ENCODE assay signal across 1 cellular context in genomic region chr12:105986779-105987686, GRCh38.
TF ChIP-seq lines count a peak whose summit lies in the region.

No MANE protein-coding gene starts in this region.

TF ChIP-seq in K562, 482 proteins besides CTCF, POLR2A, EP300 and RAD21 (continued from another document and continues in another):
- TF ChIP-seq ZNF398 (CRISPR knock-in tag; IDR thresholded peaks at IDR 0.05) (no peak), ZNF354B (CRISPR knock-in tag; IDR thresholded peaks at IDR 0.05) (no peak), VEZF1 (CRISPR knock-in tag; IDR thresholded peaks at IDR 0.05) (0 out of 2 replicates have a peak, but pooled peaks have one; percentile 20), MYC (IDR thresholded peaks at IDR 0.05; ENCODE audit: low read depth, low read length) (no peak), MYC (CRISPR knock-in tag; IDR thresholded peaks at IDR 0.05; ENCODE audit: borderline replicate concordance, low read depth) (no peak), STAT5A (IDR thresholded peaks at IDR 0.05; ENCODE audit: borderline replicate concordance, low read length) (no peak), HMGN3 (IDR thresholded peaks at IDR 0.05; ENCODE audit: borderline replicate concordance, extremely low read depth, insufficient read length, low read depth, low read length) (no peak), ZZZ3 (IDR thresholded peaks at IDR 0.05) (no peak), PKNOX1 (IDR thresholded peaks at IDR 0.05) (no peak), MEIS2 (IDR thresholded peaks at IDR 0.05; ENCODE audit: partially characterized antibody) (peak; percentile 38), ZNF740 (CRISPR knock-in tag; IDR thresholded peaks at IDR 0.05) (no peak), ZNF740 (tag; IDR thresholded peaks at IDR 0.05) (no peak), ARID1B (IDR thresholded peaks at IDR 0.05) (no peak), CEBPG (CRISPR knock-in tag; IDR thresholded peaks at IDR 0.05) (no peak), CEBPG (tag; conservative IDR thresholded peaks at IDR 0.05 in 1 of 2, IDR thresholded peaks at IDR 0.05 in 1 of 2) (peak; percentile 85 to 94), DIDO1 (tag; IDR thresholded peaks at IDR 0.05; ENCODE audit: low read depth) (peak; percentile 35; the same call in 1 of the 2 replicates), NR2C2 (CRISPR knock-in tag; IDR thresholded peaks at IDR 0.05) (no peak), NR2C2 (tag; IDR thresholded peaks at IDR 0.05) (peak; percentile 26; the same call in 1 of the 2 replicates), ELK3 (CRISPR knock-in tag; IDR thresholded peaks at IDR 0.05) (no peak), ZFP30 (CRISPR knock-in tag; IDR thresholded peaks at IDR 0.05; ENCODE audit: borderline replicate concordance) (no peak), CREM (IDR thresholded peaks at IDR 0.05; ENCODE audit: low read depth) (no peak), ATF4 (CRISPR knock-in tag; IDR thresholded peaks at IDR 0.05) (peak; percentile 77), TRIM28 (IDR thresholded peaks at IDR 0.05) (no peak), GTF3C2 (IDR thresholded peaks at IDR 0.05; ENCODE audit: borderline replicate concordance, extremely low read depth, insufficient read length) (no peak), ZBTB1 (CRISPR knock-in tag; IDR thresholded peaks at IDR 0.05; ENCODE audit: borderline replicate concordance, low read depth) (no peak), ZNF175 (CRISPR knock-in tag; IDR thresholded peaks at IDR 0.05; ENCODE audit: low read depth) (0 out of 2 replicates have a peak, but pooled peaks have one; percentile 26), CLOCK (CRISPR knock-in tag; IDR thresholded peaks at IDR 0.05; ENCODE audit: borderline replicate concordance) (no peak), PTRF (tag; IDR thresholded peaks at IDR 0.05) (no peak), GTF2B (IDR thresholded peaks at IDR 0.05; ENCODE audit: extremely low read depth, insufficient read length) (no peak), ATF7 (IDR thresholded peaks at IDR 0.05) (peak; percentile 68; the same call in 1 of the 2 replicates), ZNF707 (CRISPR knock-in tag; conservative IDR thresholded peaks at IDR 0.05) (no peak), ZMIZ1 (IDR thresholded peaks at IDR 0.05; ENCODE audit: low read depth in 2 of 2, low read length in 2 of 2) (no peak), TFAM (CRISPR knock-in tag; conservative IDR thresholded peaks at IDR 0.05) (no peak), ZNF24 (IDR thresholded peaks at IDR 0.05) (peak; percentile 87; the same call in 1 of the 2 replicates), ZBTB8A (IDR thresholded peaks at IDR 0.05; ENCODE audit: partially characterized antibody) (no peak), ESRRA (IDR thresholded peaks at IDR 0.05; ENCODE audit: borderline replicate concordance, low read depth) (peak; percentile 24; the same call in 1 of the 2 replicates), TEAD1 (CRISPR knock-in tag; IDR thresholded peaks at IDR 0.05) (peak in 1 of 2 experiments; percentile 83; a peak in 2 of 4 replicates), RCOR1 (IDR thresholded peaks at IDR 0.05; ENCODE audit: borderline replicate concordance in 1 of 2, low read depth in 2 of 2, low read length in 2 of 2) (peak in 1 of 2 experiments; percentile 49; a peak in 2 of 4 replicates), ATF3 (IDR thresholded peaks at IDR 0.05) (peak; percentile 73; the same call in 1 of the 2 replicates), ATF3 (CRISPR knock-in tag; conservative IDR thresholded peaks at IDR 0.05) (no peak), FOXK1 (CRISPR knock-in tag; IDR thresholded peaks at IDR 0.05; ENCODE audit: borderline replicate concordance) (no peak), HLTF (IDR thresholded peaks at IDR 0.05) (no peak), U2AF2 (optimal IDR thresholded peaks at IDR 0.05; ENCODE audit: low read depth, low read length) (no peak), RBM22 (IDR thresholded peaks at IDR 0.05; ENCODE audit: low read depth, low read length, poor library complexity, severe bottlenecking) (no peak)
